ENCODE assay signal across 17 cellular contexts in the genomic region with DNA sequence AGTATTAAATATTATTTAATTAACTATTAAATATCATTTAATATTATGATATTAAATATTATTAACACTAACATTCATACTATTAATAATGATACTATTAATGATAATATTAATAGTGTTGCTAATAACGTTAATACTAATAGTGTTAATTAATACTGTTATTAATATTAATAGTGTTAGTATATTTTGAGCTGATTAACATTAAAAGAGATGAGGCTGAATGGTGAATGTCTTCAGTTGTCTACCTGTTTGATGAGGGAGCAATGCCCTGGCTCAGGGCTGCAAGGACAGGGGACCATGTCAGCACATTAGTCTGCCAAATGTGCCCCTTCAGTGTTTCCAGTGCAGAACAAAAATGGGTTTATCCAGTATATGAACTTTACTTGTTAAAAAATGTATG.
"Had no signal": no experiment of that assay in that cellular context is flagged by ENCODE, and none has a peak within 500 bp of the region (broad histone marks: within the 10 kb centered on the region; RNA-seq: fewer than 3 reads in every experiment).

No MANE protein-coding gene starts in this region.

- H3K9me3 ChIP-seq: esophagus squamous epithelium, gastroesophageal sphincter, mucosa of descending colon, right atrium auricular region, sigmoid colon, tibial artery, upper lobe of left lung, uterus had no signal

- H3K36me3 ChIP-seq: esophagus squamous epithelium, gastroesophageal sphincter, right atrium auricular region, sigmoid colon, tibial artery, upper lobe of left lung, uterus had no signal

- H3K4me3 ChIP-seq: esophagus squamous epithelium, gastroesophageal sphincter, mucosa of descending colon, right atrium auricular region, sigmoid colon, skin epidermis, tibial artery, upper lobe of left lung, uterus had no signal

- H3K27ac ChIP-seq: esophagus squamous epithelium, gastroesophageal sphincter, right atrium auricular region, sigmoid colon, skin epidermis, tibial artery, upper lobe of left lung, uterus had no signal

- H3K4me1 Mint-ChIP-seq: naive thymus-derived CD8-positive, alpha-beta T cell had no signal

- H3K27ac Mint-ChIP-seq: dendritic cell treated with granulocyte-macrophage colony-stimulating factor and Interleukin-4, amounts not matched to agents 40 ng/mL and 50 ng/mL, for 4 days; naive thymus-derived CD8-positive, alpha-beta T cell had no signal

- H3K27me3 ChIP-seq: esophagus squamous epithelium, gastroesophageal sphincter, right atrium auricular region, sigmoid colon, tibial artery, upper lobe of left lung, uterus had no signal

- H3K4me3 Mint-ChIP-seq: dendritic cell treated with granulocyte-macrophage colony-stimulating factor and Interleukin-4, amounts not matched to agents 40 ng/mL and 50 ng/mL, for 4 days; naive thymus-derived CD8-positive, alpha-beta T cell had no signal

- ATAC-seq: gastroesophageal sphincter; mucosa of descending colon; naive thymus-derived CD8-positive, alpha-beta T cell had no signal

- DNase-seq: esophagus squamous epithelium; foreskin fibroblast; head of caudate nucleus; hippocampal formation; kidney glomerular epithelial cell; mucosa of descending colon; sigmoid colon; stimulated activated CD4-positive, alpha-beta T cell treated with anti-CD3 and anti-CD28 coated beads, Interleukin-12 subunit alpha, Interleukin-12 subunit beta, amount 100 ng/mL, for 4 hours; stimulated activated naive CD4-positive, alpha-beta T cell; tibial artery; upper lobe of left lung; uterus had no signal

- H3K4me1 ChIP-seq: esophagus squamous epithelium, gastroesophageal sphincter, right atrium auricular region, sigmoid colon, tibial artery, upper lobe of left lung, uterus had no signal
